24 cellular contexts compared by ENCODE assay signal in genomic region chr15:46946953-46947352, GRCh38.
"Had no signal": no experiment of that assay in that cellular context is flagged by ENCODE, and none has a peak within 500 bp of the region (broad histone marks: within the 10 kb centered on the region; RNA-seq: fewer than 3 reads in every experiment).

No MANE protein-coding gene starts in this region.

- FAIRE-seq: keratinocyte had no signal

- H3K4me3 ChIP-seq: right lobe of liver, uterus had no signal

- H3K27me3 Mint-ChIP-seq: activated CD4-positive, alpha-beta memory T cell treated with anti-CD3 and anti-CD28 coated beads, Interleukin-2, amount 10 ng/mL, durations not matched to agents 7 days and 5 days; activated CD4-positive, alpha-beta T cell treated with anti-CD3 and anti-CD28 coated beads, Interleukin-2, amount 10 ng/mL, durations not matched to agents 7 days and 5 days; activated T-cell treated with anti-CD3 and anti-CD28 coated beads, Interleukin-2, amount 50 U/mL, for 24 hours; dendritic cell treated with granulocyte-macrophage colony-stimulating factor and Interleukin-4, amounts not matched to agents 40 ng/mL and 50 ng/mL, for 4 days; type B pancreatic cell had no signal

- H3K27ac Mint-ChIP-seq: activated CD4-positive, alpha-beta memory T cell treated with anti-CD3 and anti-CD28 coated beads, Interleukin-2, amount 10 ng/mL, durations not matched to agents 7 days and 5 days; activated CD4-positive, alpha-beta T cell treated with anti-CD3 and anti-CD28 coated beads, Interleukin-2, amount 10 ng/mL, durations not matched to agents 7 days and 5 days; activated T-cell treated with anti-CD3 and anti-CD28 coated beads, Interleukin-2, amount 50 U/mL, for 24 hours; dendritic cell treated with granulocyte-macrophage colony-stimulating factor and Interleukin-4, amounts not matched to agents 40 ng/mL and 50 ng/mL, for 4 days; endodermal cell; nephron; type B pancreatic cell had no signal

- ATAC-seq: esophagus mucosa; left cardiac atrium; left ventricle myocardium superior; right lobe of liver; stimulated activated naive CD8-positive, alpha-beta T cell treated with anti-CD3 and anti-CD28 coated beads, Interleukin-15, Interleukin-2, amounts not matched to agents 100 U/mL and 50 U/mL, for 24 hours had no signal

- H3K4me1 Mint-ChIP-seq: activated CD4-positive, alpha-beta memory T cell treated with anti-CD3 and anti-CD28 coated beads, Interleukin-2, amount 10 ng/mL, durations not matched to agents 7 days and 5 days; activated CD4-positive, alpha-beta T cell treated with anti-CD3 and anti-CD28 coated beads, Interleukin-2, amount 10 ng/mL, durations not matched to agents 7 days and 5 days; nephron had no signal

- DNase-seq: activated CD4-positive, alpha-beta memory T cell treated with anti-CD3 and anti-CD28 coated beads, Interleukin-2, amount 10 ng/mL, durations not matched to agents 7 days and 5 days; activated CD4-positive, alpha-beta T cell treated with anti-CD3 and anti-CD28 coated beads for 1 hour; activated CD4-positive, alpha-beta T cell treated with anti-CD3 and anti-CD28 coated beads, Interleukin-2, amount 10 ng/mL, durations not matched to agents 7 days and 5 days; activated CD8-positive, alpha-beta memory T cell treated with anti-CD3 and anti-CD28 coated beads, Interleukin-2, amount 50 U/mL, for 48 hours; activated gamma-delta T cell treated with Interleukin-2 at 50 U/mL for 16 hours; activated naive CD4-positive, alpha-beta T cell treated with anti-CD3 and anti-CD28 coated beads, Interleukin-2, amount 50 U/mL, for 16 hours; activated T-cell treated with anti-CD3 and anti-CD28 coated beads, Interleukin-2, amount 50 U/mL, for 24 hours; amygdala; central memory CD4-positive, alpha-beta T cell; endodermal cell; foreskin fibroblast; head of caudate nucleus; hippocampal formation; left cardiac atrium; left ventricle myocardium superior; right lobe of liver; stimulated activated CD4-positive, alpha-beta T cell treated with anti-CD3 and anti-CD28 coated beads, Interleukin-2, amount 100 ng/mL, for 48 hours; stimulated activated naive CD8-positive, alpha-beta T cell treated with anti-CD3 and anti-CD28 coated beads, Interleukin-15, Interleukin-2, amounts not matched to agents 100 U/mL and 50 U/mL, for 24 hours; uterus had no signal

- H3K4me3 Mint-ChIP-seq: activated CD4-positive, alpha-beta memory T cell treated with anti-CD3 and anti-CD28 coated beads, Interleukin-2, amount 10 ng/mL, durations not matched to agents 7 days and 5 days; activated CD4-positive, alpha-beta T cell treated with anti-CD3 and anti-CD28 coated beads, Interleukin-2, amount 10 ng/mL, durations not matched to agents 7 days and 5 days; activated T-cell treated with anti-CD3 and anti-CD28 coated beads, Interleukin-2, amount 50 U/mL, for 24 hours; dendritic cell treated with granulocyte-macrophage colony-stimulating factor and Interleukin-4, amounts not matched to agents 40 ng/mL and 50 ng/mL, for 4 days; endodermal cell; nephron; type B pancreatic cell had no signal

- H3K36me3 Mint-ChIP-seq: type B pancreatic cell had no signal
